ENCODE assay signal across 8 cellular contexts in the genomic region with DNA sequence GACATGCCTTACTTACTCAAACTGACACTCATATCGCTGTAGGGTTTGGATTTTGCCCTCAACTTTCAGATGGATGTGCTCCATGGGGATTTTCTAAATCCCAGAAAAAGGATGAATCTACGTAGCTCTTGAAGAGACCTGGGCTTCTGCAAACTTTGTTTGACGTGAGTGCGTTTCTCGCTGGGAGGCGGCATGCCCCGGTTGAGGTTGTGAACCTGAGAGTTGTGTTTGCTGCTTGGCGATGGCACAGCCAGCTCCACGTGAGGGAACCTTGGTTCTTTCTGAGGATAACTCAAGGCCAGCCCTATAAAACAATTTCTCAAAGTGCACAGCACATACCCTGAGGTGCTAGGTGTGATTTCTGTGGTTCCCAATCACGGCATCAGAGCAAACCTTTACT.
"Had no signal": no experiment of that assay in that cellular context is flagged by ENCODE, and none has a peak within 500 bp of the region (broad histone marks: within the 10 kb centered on the region; RNA-seq: fewer than 3 reads in every experiment).

No MANE protein-coding gene starts in this region.

- H3K4me1 ChIP-seq: testis had no signal

- DNase-seq: central memory CD4-positive, alpha-beta T cell; effector memory CD4-positive, alpha-beta T cell; mammary epithelial cell had no signal

- H3K27me3 ChIP-seq: neutrophil, testis, transverse colon had no signal

- H3K36me3 ChIP-seq: neutrophil, transverse colon had no signal

- ATAC-seq: esophagus mucosa had no signal

- H3K4me3 ChIP-seq: mucosa of descending colon, testis had no signal

- H3K27ac ChIP-seq: neutrophil, testis, transverse colon had no signal

- H3K9me3 ChIP-seq: mucosa of descending colon, neutrophil, testis, transverse colon had no signal
